8 cellular contexts compared by ENCODE assay signal in the genomic region with DNA sequence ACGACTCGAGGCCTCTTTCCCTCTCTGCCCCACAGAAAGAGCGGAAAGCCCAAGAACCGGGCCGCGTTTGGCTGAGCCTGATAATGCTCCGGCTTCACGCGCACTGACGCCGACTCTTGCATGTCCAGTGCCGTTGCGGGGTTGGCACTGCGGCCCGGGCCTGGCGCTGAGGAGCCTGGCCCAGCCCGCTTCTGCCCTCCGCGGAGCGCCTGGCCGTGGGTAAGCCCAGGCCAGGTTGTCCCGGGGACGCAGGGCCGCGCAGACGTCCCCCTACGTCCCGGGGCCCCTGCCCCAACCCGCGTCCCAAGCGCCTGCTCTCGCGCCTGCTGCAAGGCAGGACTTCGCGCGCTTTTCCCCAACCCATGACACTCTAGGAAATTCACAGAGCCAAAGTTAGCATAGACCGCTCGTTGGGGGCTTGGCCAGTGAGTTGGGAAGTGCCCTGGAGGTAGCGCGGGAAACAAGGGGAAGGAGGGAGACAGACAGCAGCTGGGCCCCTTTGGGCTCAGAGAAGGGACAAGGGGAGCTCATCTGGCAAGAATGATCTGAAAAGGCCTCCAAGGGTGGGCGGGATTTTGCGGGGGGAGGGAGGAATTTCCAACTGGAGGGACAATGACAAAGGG. TPM values are rescaled to one million over a fixed set of nuclear protein-coding genes. Genes with fewer than 3 reads are reported as not detected.
A peak's percentile ranks its signal among the peaks of the same experiment; 100 is the strongest.
DNase-seq lines count a peak whose midpoint lies in the region; ATAC-seq, FAIRE-seq and TF ChIP-seq lines count a peak whose summit lies in the region.

No MANE protein-coding gene starts in this region.

- H3K27ac ChIP-seq in MM.1S (ENCODE audit: low read length) = no peak overlapping the region

- H3K27ac Mint-ChIP-seq in neural crest cell (ENCODE audit: unreplicated experiment) = no peak overlapping the region

- no peaks in the 10 kb centered on the region for H3K36me3 ChIP-seq in MM.1S (replicated peaks; ENCODE audit: insufficient read depth, low read length)

- 0 out of 2 replicates have a peak, but pooled peaks cover 4% of the 10 kb centered on the region for H3K4me1 ChIP-seq in MM.1S (ENCODE audit: low read length)

- peak overlapping the region; percentile 59 for H2AFZ ChIP-seq in MM.1S (ENCODE audit: low read length)

- no peak for TF ChIP-seq CTCF in MM.1S (IDR thresholded peaks at IDR 0.05; ENCODE audit: low read length)
- no peak for TF ChIP-seq CTCF in neural crest cell (conservative IDR thresholded peaks at IDR 0.05)

- no peaks in the 10 kb centered on the region for H3K9me3 ChIP-seq in MM.1S (replicated peaks; ENCODE audit: insufficient read depth, low read length)

- H3K9ac ChIP-seq in MM.1S (ENCODE audit: low read length) = no peak overlapping the region

- no peaks in the 10 kb centered on the region for H4K20me1 ChIP-seq in MM.1S (ENCODE audit: insufficient read depth, low read length)

- H3K36me3 Mint-ChIP-seq in neural crest cell (ENCODE audit: low read depth) = peaks cover 6% of the 10 kb centered on the region

- H3K27me3 Mint-ChIP-seq in neural crest cell (ENCODE audit: low read depth) = peaks cover 4% of the 10 kb centered on the region

- H3K79me2 ChIP-seq in MM.1S (ENCODE audit: low read length) = peaks cover 41% of the 10 kb centered on the region

- peak overlapping the region; percentile 85 for H3K4me3 ChIP-seq in MM.1S (ENCODE audit: low read length)

- peak; percentile 1 for ATAC-seq in esophagus mucosa
- no peak for ATAC-seq in GM18861 (IDR thresholded peaks at IDR 0.05; ENCODE audit: unreplicated experiment)

- H3K9me2 ChIP-seq in MM.1S (replicated peaks; ENCODE audit: insufficient read depth, low read length) = no peaks in the 10 kb centered on the region

- peak; percentile 26 for FAIRE-seq in GM19239 (lab: Jason Lieb, UNC)
- no peak for FAIRE-seq in HTR-8/SVneo (lab: Jason Lieb, UNC)

- H3K4me3 Mint-ChIP-seq in neural crest cell = peak overlapping the region; percentile 100

- DNase-seq in GM19239 (ENCODE audit: insufficient read length, low spot score) (no peak), MM.1S (no peak), neural crest cell (ENCODE audit: low read depth, low spot score) (no peak), globus pallidus (ENCODE audit: low spot score) (no peak), MV-4-11 (lab: John Stamatoyannopoulos, UW) (no peak), HTR-8/SVneo (ENCODE audit: insufficient read length, low spot score) (no peak)

- peak overlapping the region; percentile 90 for H3K4me2 ChIP-seq in MM.1S (ENCODE audit: low read depth, low read length)

- H3K27me3 ChIP-seq in MM.1S (replicated peaks; ENCODE audit: insufficient read depth, low read length) = peaks cover 11% of the 10 kb centered on the region

- no peaks in the 10 kb centered on the region for H3F3A ChIP-seq in MM.1S (ENCODE audit: insufficient read depth, low read length)

- peaks cover 46% of the 10 kb centered on the region for H3K4me1 Mint-ChIP-seq in neural crest cell

- H3K9me3 Mint-ChIP-seq in neural crest cell = peaks cover 5% of the 10 kb centered on the region

RNA-seq across cellular contexts. Expression of a gene that starts 0.6 kb away (rescaled TPM):
- total RNA-seq in esophagus mucosa (64.6 TPM), neural crest cell (106 and 116 TPM in 2 replicates)
